Comparison of ENCODE assay signal across 9 cellular contexts in the genomic region with DNA sequence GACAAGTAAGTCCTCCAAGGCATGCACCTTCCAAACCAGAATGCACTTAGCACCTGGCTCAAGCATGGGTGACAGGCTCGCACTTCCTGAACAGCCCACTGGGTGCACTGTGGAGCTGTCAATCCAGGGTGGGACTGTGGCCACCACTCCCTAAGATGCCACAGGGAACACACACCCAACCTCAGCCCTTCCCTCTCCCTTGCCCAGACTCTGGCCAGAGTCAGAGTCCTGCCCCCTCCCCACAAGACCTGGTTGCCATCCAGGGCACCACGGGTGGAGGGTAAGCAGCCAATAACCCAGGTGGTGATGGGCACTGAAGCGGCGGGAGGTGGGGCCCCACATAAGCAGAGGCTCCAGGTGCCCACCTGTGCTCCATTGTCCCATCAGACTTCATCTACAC.
A peak's percentile ranks its signal among the peaks of the same experiment; 100 is the strongest.
DNase-seq lines count a peak whose midpoint lies in the region; ATAC-seq and TF ChIP-seq lines count a peak whose summit lies in the region.
"Had no signal": no experiment of that assay in that cellular context is flagged by ENCODE, and none has a peak within 500 bp of the region (broad histone marks: within the 10 kb centered on the region; RNA-seq: fewer than 3 reads in every experiment).

No MANE protein-coding gene starts in this region.

- no peak overlapping the region for H3K4me3 ChIP-seq in GM12865 (ENCODE audit: low read depth, low read length)
- H3K4me3 ChIP-seq in fibroblast of the aortic adventitia (ENCODE audit: low read depth, low read length), result no peak overlapping the region

- H3K4me3 Mint-ChIP-seq in activated T-helper 17 cell treated with anti-CD3 and anti-CD28 coated beads, Interleukin-2, amount 50 U/mL, for 72 hours, result no peak overlapping the region
- H3K4me3 Mint-ChIP-seq in activated CD8-positive, alpha-beta memory T cell treated with anti-CD3 and anti-CD28 coated beads, Interleukin-2, amount 10 ng/mL, durations not matched to agents 7 days and 5 days, result no peak overlapping the region
- H3K4me3 Mint-ChIP-seq: stimulated activated naive CD8-positive, alpha-beta T cell treated with anti-CD3 and anti-CD28 coated beads, Interleukin-15, Interleukin-2, amounts not matched to agents 100 ng/mL and 50 ng/mL, for 24 hours had no signal

- ATAC-seq in GM21528 (IDR thresholded peaks at IDR 0.05; ENCODE audit: low FRiP score, unreplicated experiment), result peak; percentile 89
- ATAC-seq in activated T-helper 17 cell treated with anti-CD3 and anti-CD28 coated beads, Interleukin-2, amount 50 U/mL, for 72 hours (replicated peaks), result no peak
- no peak for ATAC-seq in activated CD8-positive, alpha-beta memory T cell treated with anti-CD3 and anti-CD28 coated beads, Interleukin-2, amount 10 ng/mL, durations not matched to agents 7 days and 5 days

- CTCF ChIA-PET in activated CD8-positive, alpha-beta memory T cell treated with anti-CD3 and anti-CD28 coated beads, Interleukin-2, amount 10 ng/mL, durations not matched to agents 7 days and 5 days (lab: Charles Lee), result no interaction called here

- H3K36me3 Mint-ChIP-seq in activated T-helper 17 cell treated with anti-CD3 and anti-CD28 coated beads, Interleukin-2, amount 50 U/mL, for 72 hours (ENCODE audit: low read depth), result no peaks in the 10 kb centered on the region
- H3K36me3 Mint-ChIP-seq in activated CD8-positive, alpha-beta memory T cell treated with anti-CD3 and anti-CD28 coated beads, Interleukin-2, amount 10 ng/mL, durations not matched to agents 7 days and 5 days, result no peaks in the 10 kb centered on the region

- DNase-seq in GM12865 (ENCODE audit: low read depth) (peak; percentile 44), Kasumi-1 (lab: John Stamatoyannopoulos, UW) (peak; percentile 7 to 19), fibroblast of the aortic adventitia (ENCODE audit: low read depth) (no peak), NCI-H2107 (lab: John Stamatoyannopoulos, UW) (no peak)
- no peak for DNase-seq in activated effector memory CD4-positive, alpha-beta T cell treated with anti-CD3 and anti-CD28 coated beads, Interleukin-2, amount 50 U/mL, for 16 hours
- DNase-seq in activated CD8-positive, alpha-beta memory T cell treated with anti-CD3 and anti-CD28 coated beads, Interleukin-2, amount 10 ng/mL, durations not matched to agents 7 days and 5 days, result no peak

- peaks cover 15% of the 10 kb centered on the region for H3K27me3 Mint-ChIP-seq in activated T-helper 17 cell treated with anti-CD3 and anti-CD28 coated beads, Interleukin-2, amount 50 U/mL, for 72 hours
- peaks cover 2% of the 10 kb centered on the region for H3K27me3 Mint-ChIP-seq in activated CD8-positive, alpha-beta memory T cell treated with anti-CD3 and anti-CD28 coated beads, Interleukin-2, amount 10 ng/mL, durations not matched to agents 7 days and 5 days

- no peaks in the 10 kb centered on the region for H3K4me1 Mint-ChIP-seq in activated T-helper 17 cell treated with anti-CD3 and anti-CD28 coated beads, Interleukin-2, amount 50 U/mL, for 72 hours
- H3K4me1 Mint-ChIP-seq in activated CD8-positive, alpha-beta memory T cell treated with anti-CD3 and anti-CD28 coated beads, Interleukin-2, amount 10 ng/mL, durations not matched to agents 7 days and 5 days, result no peaks in the 10 kb centered on the region

- H3K27ac Mint-ChIP-seq in activated T-helper 17 cell treated with anti-CD3 and anti-CD28 coated beads, Interleukin-2, amount 50 U/mL, for 72 hours, result no peak overlapping the region
- H3K27ac Mint-ChIP-seq in activated CD8-positive, alpha-beta memory T cell treated with anti-CD3 and anti-CD28 coated beads, Interleukin-2, amount 10 ng/mL, durations not matched to agents 7 days and 5 days, result no peak overlapping the region
- H3K27ac Mint-ChIP-seq: stimulated activated naive CD8-positive, alpha-beta T cell treated with anti-CD3 and anti-CD28 coated beads, Interleukin-15, Interleukin-2, amounts not matched to agents 100 ng/mL and 50 ng/mL, for 24 hours had no signal

- TF ChIP-seq CTCF in GM12865 (IDR thresholded peaks at IDR 0.05; ENCODE audit: insufficient read depth, low read depth, low read length, missing control alignments) (peak; percentile 52), fibroblast of the aortic adventitia (IDR thresholded peaks at IDR 0.05; ENCODE audit: insufficient read depth, low read length) (peak; percentile 25)

- H3K9me3 Mint-ChIP-seq in activated T-helper 17 cell treated with anti-CD3 and anti-CD28 coated beads, Interleukin-2, amount 50 U/mL, for 72 hours, result no peaks in the 10 kb centered on the region
- no peaks in the 10 kb centered on the region for H3K9me3 Mint-ChIP-seq in activated CD8-positive, alpha-beta memory T cell treated with anti-CD3 and anti-CD28 coated beads, Interleukin-2, amount 10 ng/mL, durations not matched to agents 7 days and 5 days (ENCODE audit: low read depth)
- H3K9me3 Mint-ChIP-seq: stimulated activated naive CD8-positive, alpha-beta T cell treated with anti-CD3 and anti-CD28 coated beads, Interleukin-15, Interleukin-2, amounts not matched to agents 100 ng/mL and 50 ng/mL, for 24 hours had no signal

Comparison
In these comparisons a context has a peak if more than half of its experiments do, and no peak if none do; other contexts are left out.
1. DNase-seq: peak in GM12865 (single experiment) and Kasumi-1 (2 of 2); none in fibroblast of the aortic adventitia (single experiment), activated effector memory CD4-positive, alpha-beta T cell treated with anti-CD3 and anti-CD28 coated beads, Interleukin-2, amount 50 U/mL, for 16 hours (single experiment), NCI-H2107 (single experiment) and activated CD8-positive, alpha-beta memory T cell treated with anti-CD3 and anti-CD28 coated beads, Interleukin-2, amount 10 ng/mL, durations not matched to agents 7 days and 5 days (single experiment).